Comparison of ENCODE assay signal across 29 cellular contexts in genomic region chr1:29114654-29115053, GRCh38. TPM values are rescaled to one million over a fixed set of nuclear protein-coding genes. Genes with fewer than 3 reads are reported as not detected.
"Had no signal": no experiment of that assay in that cellular context is flagged by ENCODE, and none has a peak within 500 bp of the region (broad histone marks: within the 10 kb centered on the region; RNA-seq: fewer than 3 reads in every experiment).

No MANE protein-coding gene starts in this region.

- ATAC-seq: naive thymus-derived CD8-positive, alpha-beta T cell; natural killer cell treated with Interleukin-12 subunit alpha and Interleukin-12 subunit beta and Interleukin-15 and Interleukin-18, amount 100 ng/mL, for 72 hours; psoas muscle; right cardiac atrium; right lobe of liver; stimulated activated naive B cell treated with anti-CD40 and anti-IgM and Interleukin-4, amounts not matched to agents 10 μg/mL and 1 μg/mL and 100 μg/mL, for 72 hours; upper lobe of right lung had no signal

- H3K27ac ChIP-seq: neutrophil, ovary, parathyroid adenoma, psoas muscle, right lobe of liver, sigmoid colon, stomach, thoracic aorta, thyroid gland, tibial nerve, upper lobe of right lung, uterus had no signal

- H3K27ac Mint-ChIP-seq: naive thymus-derived CD8-positive, alpha-beta T cell; natural killer cell treated with Interleukin-12 subunit alpha and Interleukin-12 subunit beta and Interleukin-15 and Interleukin-18, amount 100 ng/mL, for 72 hours; nephron progenitor cell; progenitor cell of endocrine pancreas; stimulated activated naive B cell treated with anti-CD40 and anti-IgM and Interleukin-4, amounts not matched to agents 10 μg/mL and 1 μg/mL and 100 μg/mL, for 72 hours; stimulated activated naive CD8-positive, alpha-beta T cell treated with anti-CD3 and anti-CD28 coated beads, Interleukin-15, Interleukin-2, amounts not matched to agents 100 ng/mL and 50 ng/mL, for 24 hours had no signal

- H3K27me3 Mint-ChIP-seq: naive thymus-derived CD8-positive, alpha-beta T cell; natural killer cell treated with Interleukin-12 subunit alpha and Interleukin-12 subunit beta and Interleukin-15 and Interleukin-18, amount 100 ng/mL, for 72 hours; progenitor cell of endocrine pancreas; stimulated activated naive B cell treated with anti-CD40 and anti-IgM and Interleukin-4, amounts not matched to agents 10 μg/mL and 1 μg/mL and 100 μg/mL, for 72 hours; stimulated activated naive CD8-positive, alpha-beta T cell treated with anti-CD3 and anti-CD28 coated beads, Interleukin-15, Interleukin-2, amounts not matched to agents 100 ng/mL and 50 ng/mL, for 24 hours had no signal

- H3K4me3 ChIP-seq: ovary, psoas muscle, right lobe of liver, sigmoid colon, stomach, thoracic aorta, thyroid gland, tibial nerve, upper lobe of right lung, uterus had no signal

- H3K79me2 ChIP-seq: parathyroid adenoma had no signal

- H3K4me1 ChIP-seq: parathyroid adenoma, psoas muscle, thyroid gland, tibial nerve, upper lobe of right lung had no signal

- H3K9me3 ChIP-seq: neutrophil, ovary, psoas muscle, right lobe of liver, sigmoid colon, stomach, thoracic aorta, thyroid gland, tibial nerve, upper lobe of right lung, uterus had no signal

- DNase-seq: naive thymus-derived CD8-positive, alpha-beta T cell; nephron progenitor cell; nucleus accumbens; ovary; psoas muscle; right cardiac atrium; right lobe of liver; sigmoid colon; small intestine; stimulated activated CD4-positive, alpha-beta T cell treated with anti-CD3 and anti-CD28 coated beads, Interleukin-15, amount 100 ng/mL, for 24 hours; stimulated activated CD4-positive, alpha-beta T cell treated with anti-CD3 and anti-CD28 coated beads, Interleukin-2, amount 100 ng/mL, for 24 hours; stimulated activated CD4-positive, alpha-beta T cell treated with anti-CD3 and anti-CD28 coated beads, Interleukin-2, amount 100 ng/mL, for 48 hours; stimulated activated CD4-positive, alpha-beta T cell treated with anti-CD3 and anti-CD28 coated beads, Interleukin-4, amount 100 ng/mL, for 24 hours; stimulated activated naive B cell treated with anti-CD40 and anti-IgM and Interleukin-4, amounts not matched to agents 10 μg/mL and 1 μg/mL and 100 μg/mL, for 72 hours; stimulated activated naive CD4-positive, alpha-beta T cell treated with Interleukin-2 at 50 U/mL for 16 hours; stomach; thyroid gland; trophoblast cell; upper lobe of right lung; uterus had no signal

- H2AFZ ChIP-seq: parathyroid adenoma had no signal

- FAIRE-seq: small intestine had no signal

- H3K27me3 ChIP-seq: ovary, right lobe of liver, sigmoid colon, stomach, thyroid gland, tibial nerve, upper lobe of right lung, uterus had no signal

- H3K4me3 Mint-ChIP-seq: naive thymus-derived CD8-positive, alpha-beta T cell; natural killer cell treated with Interleukin-12 subunit alpha and Interleukin-12 subunit beta and Interleukin-15 and Interleukin-18, amount 100 ng/mL, for 72 hours; nephron progenitor cell; neural crest cell; stimulated activated effector memory CD8-positive, alpha-beta T cell treated with anti-CD3 and anti-CD28 coated beads, Interleukin-12 subunit alpha, Interleukin-12 subunit beta, amount 100 ng/mL, for 72 hours; stimulated activated naive B cell treated with anti-CD40 and anti-IgM and Interleukin-4, amounts not matched to agents 10 μg/mL and 1 μg/mL and 100 μg/mL, for 72 hours; stimulated activated naive CD8-positive, alpha-beta T cell treated with anti-CD3 and anti-CD28 coated beads, Interleukin-15, Interleukin-2, amounts not matched to agents 100 ng/mL and 50 ng/mL, for 24 hours had no signal

- H3K4me1 Mint-ChIP-seq: nephron progenitor cell; neural crest cell; stimulated activated naive B cell treated with anti-CD40 and anti-IgM and Interleukin-4, amounts not matched to agents 10 μg/mL and 1 μg/mL and 100 μg/mL, for 72 hours had no signal

- H3K36me3 ChIP-seq: ovary, thoracic aorta, tibial nerve, uterus had no signal

RNA-seq across cellular contexts. Expression of gene TMEM200B, which starts 9.0 kb away (rescaled TPM):
- total RNA-seq: naive thymus-derived CD8-positive, alpha-beta T cell; natural killer cell treated with Interleukin-12 subunit alpha and Interleukin-12 subunit beta and Interleukin-15 and Interleukin-18, amount 100 ng/mL, for 72 hours had no signal
